16 cellular contexts compared by ENCODE assay signal in genomic region chr10:42955493-42955889, GRCh38.
"Had no signal": no experiment of that assay in that cellular context is flagged by ENCODE, and none has a peak within 500 bp of the region (broad histone marks: within the 10 kb centered on the region; RNA-seq: fewer than 3 reads in every experiment).

No MANE protein-coding gene starts in this region.

- H3K36me3 ChIP-seq: neural progenitor cell, tibial nerve had no signal

- H3K4me3 ChIP-seq: neural progenitor cell, tibial nerve had no signal

- H3K9me3 Mint-ChIP-seq: activated naive CD8-positive, alpha-beta T cell treated with anti-CD3 and anti-CD28 coated beads, Interleukin-2, amount 10 ng/mL, durations not matched to agents 7 days and 5 days had no signal

- H3K27ac Mint-ChIP-seq: activated CD4-positive, alpha-beta T cell treated with anti-CD3 and anti-CD28 coated beads for 36 hours; activated naive CD8-positive, alpha-beta T cell treated with anti-CD3 and anti-CD28 coated beads, Interleukin-2, amount 10 ng/mL, durations not matched to agents 7 days and 5 days; brain; neural progenitor cell; stimulated activated naive B cell treated with anti-CD40 and anti-IgM and Interleukin-4, amounts not matched to agents 10 μg/mL and 1 μg/mL and 100 μg/mL, for 72 hours had no signal

- DNase-seq: activated CD4-positive, alpha-beta T cell treated with anti-CD3 and anti-CD28 coated beads for 36 hours; activated naive CD4-positive, alpha-beta T cell; central memory CD4-positive, alpha-beta T cell; cortex of kidney; effector CD4-positive, alpha-beta T cell; foreskin fibroblast; glutamatergic neuron; hypothalamus; stimulated activated CD4-positive, alpha-beta T cell treated with anti-CD3 and anti-CD28 coated beads, Interleukin-2, amount 100 ng/mL, for 48 hours; stimulated activated naive B cell treated with anti-CD40 and anti-IgM and Interleukin-4, amounts not matched to agents 10 μg/mL and 1 μg/mL and 100 μg/mL, for 72 hours had no signal

- ATAC-seq: activated CD4-positive, alpha-beta T cell treated with anti-CD3 and anti-CD28 coated beads for 36 hours; stimulated activated naive B cell treated with anti-CD40 and anti-IgM and Interleukin-4, amounts not matched to agents 10 μg/mL and 1 μg/mL and 100 μg/mL, for 72 hours had no signal

- H3K27me3 Mint-ChIP-seq: activated CD4-positive, alpha-beta T cell treated with anti-CD3 and anti-CD28 coated beads for 36 hours; stimulated activated naive B cell treated with anti-CD40 and anti-IgM and Interleukin-4, amounts not matched to agents 10 μg/mL and 1 μg/mL and 100 μg/mL, for 72 hours had no signal

- H3K36me3 Mint-ChIP-seq: activated naive CD8-positive, alpha-beta T cell treated with anti-CD3 and anti-CD28 coated beads, Interleukin-2, amount 10 ng/mL, durations not matched to agents 7 days and 5 days; brain; neural progenitor cell; stimulated activated naive B cell treated with anti-CD40 and anti-IgM and Interleukin-4, amounts not matched to agents 10 μg/mL and 1 μg/mL and 100 μg/mL, for 72 hours had no signal

- H3K4me1 Mint-ChIP-seq: activated CD4-positive, alpha-beta T cell treated with anti-CD3 and anti-CD28 coated beads for 36 hours; activated naive CD8-positive, alpha-beta T cell treated with anti-CD3 and anti-CD28 coated beads, Interleukin-2, amount 10 ng/mL, durations not matched to agents 7 days and 5 days; stimulated activated naive B cell treated with anti-CD40 and anti-IgM and Interleukin-4, amounts not matched to agents 10 μg/mL and 1 μg/mL and 100 μg/mL, for 72 hours had no signal

- H3K4me3 Mint-ChIP-seq: activated CD4-positive, alpha-beta T cell treated with anti-CD3 and anti-CD28 coated beads for 36 hours; activated naive CD8-positive, alpha-beta T cell treated with anti-CD3 and anti-CD28 coated beads, Interleukin-2, amount 10 ng/mL, durations not matched to agents 7 days and 5 days; brain; neural progenitor cell; stimulated activated naive B cell treated with anti-CD40 and anti-IgM and Interleukin-4, amounts not matched to agents 10 μg/mL and 1 μg/mL and 100 μg/mL, for 72 hours had no signal

- H3K27ac ChIP-seq: neural progenitor cell, parathyroid adenoma, tibial nerve, VCaP had no signal
